Comparison of ENCODE assay signal across 17 cellular contexts in genomic region chr7:2494191-2495130, GRCh38. TPM values are rescaled to one million over a fixed set of nuclear protein-coding genes. Genes with fewer than 3 reads are reported as not detected.
"Had no signal": no experiment of that assay in that cellular context is flagged by ENCODE, and none has a peak within 500 bp of the region (broad histone marks: within the 10 kb centered on the region; RNA-seq: fewer than 3 reads in every experiment).

No MANE protein-coding gene starts in this region.

- H3K4me1 Mint-ChIP-seq: activated naive CD4-positive, alpha-beta T cell treated with anti-CD3 and anti-CD28 coated beads, Interleukin-2, amount 50 U/mL, for 24 hours had no signal

- H3K36me3 Mint-ChIP-seq: activated naive CD4-positive, alpha-beta T cell treated with anti-CD3 and anti-CD28 coated beads, Interleukin-2, amount 50 U/mL, for 24 hours had no signal

- DNase-seq: activated CD4-positive, alpha-beta T cell treated with anti-CD3 and anti-CD28 coated beads for 4 hours; activated CD8-positive, alpha-beta T cell treated with anti-CD3 and anti-CD28 coated beads for 36 hours; activated effector memory CD4-positive, alpha-beta T cell treated with anti-CD3 and anti-CD28 coated beads, Interleukin-2, amount 50 U/mL, for 16 hours; activated T-cell treated with anti-CD3 and anti-CD28 coated beads, Interleukin-2, amount 50 U/mL, for 4 hours; adrenal gland; hypothalamus; lower lobe of right lung; midbrain; right lobe of liver; T-helper 17 cell; uterus; WERI-Rb-1 had no signal

- ATAC-seq: activated CD8-positive, alpha-beta T cell treated with anti-CD3 and anti-CD28 coated beads for 36 hours; activated T-cell treated with anti-CD3 and anti-CD28 coated beads, Interleukin-2, amount 50 U/mL, for 4 hours; T-helper 17 cell had no signal

- H3K4me3 Mint-ChIP-seq: activated CD8-positive, alpha-beta T cell treated with anti-CD3 and anti-CD28 coated beads for 36 hours; activated naive CD4-positive, alpha-beta T cell treated with anti-CD3 and anti-CD28 coated beads, Interleukin-2, amount 50 U/mL, for 24 hours; activated T-cell treated with anti-CD3 and anti-CD28 coated beads, Interleukin-2, amount 50 U/mL, for 4 hours; T-helper 17 cell had no signal

- H3K27ac Mint-ChIP-seq: activated CD8-positive, alpha-beta T cell treated with anti-CD3 and anti-CD28 coated beads for 36 hours; activated naive CD4-positive, alpha-beta T cell treated with anti-CD3 and anti-CD28 coated beads, Interleukin-2, amount 50 U/mL, for 24 hours; T-helper 17 cell had no signal

- H3K4me3 ChIP-seq: adrenal gland, cardiac muscle cell, lower lobe of right lung, right lobe of liver, smooth muscle cell, thoracic aorta, uterus had no signal

- H3K9me3 Mint-ChIP-seq: activated naive CD4-positive, alpha-beta T cell treated with anti-CD3 and anti-CD28 coated beads, Interleukin-2, amount 50 U/mL, for 24 hours; activated T-cell treated with anti-CD3 and anti-CD28 coated beads, Interleukin-2, amount 50 U/mL, for 4 hours had no signal

RNA-seq across cellular contexts. Expression of gene GRIFIN, which starts 18.3 kb away (rescaled TPM):
- total RNA-seq: activated CD8-positive, alpha-beta T cell treated with anti-CD3 and anti-CD28 coated beads for 36 hours; activated T-cell treated with anti-CD3 and anti-CD28 coated beads, Interleukin-2, amount 50 U/mL, for 4 hours; adrenal gland; cardiac muscle cell; kidney epithelial cell; lower lobe of right lung; right lobe of liver; smooth muscle cell; T-helper 17 cell; thoracic aorta; uterus had no signal
